ENCODE assay signal across 28 cellular contexts in the genomic region with DNA sequence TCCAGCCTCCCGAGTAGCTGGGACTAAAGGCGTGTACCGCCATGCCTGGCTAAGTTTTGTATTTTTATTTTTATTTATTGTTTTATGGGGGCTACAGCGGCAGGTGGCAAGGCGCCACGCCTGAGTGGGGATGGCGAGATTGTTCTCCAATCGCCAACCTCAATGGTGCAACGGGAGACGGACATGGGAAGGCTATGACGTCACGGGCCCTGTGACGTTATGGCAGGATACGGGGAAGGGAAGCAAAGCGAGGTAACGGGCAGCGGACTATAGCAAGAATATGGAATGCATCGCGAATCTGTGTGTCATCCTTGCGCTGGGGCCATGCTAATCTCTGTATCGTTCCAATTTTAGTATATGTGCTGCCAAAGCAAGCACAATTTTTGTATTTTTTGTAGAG.
"Had no signal": no experiment of that assay in that cellular context is flagged by ENCODE, and none has a peak within 500 bp of the region (broad histone marks: within the 10 kb centered on the region; RNA-seq: fewer than 3 reads in every experiment).

No MANE protein-coding gene starts in this region.

- ATAC-seq: foreskin keratinocyte; gastroesophageal sphincter; heart left ventricle; left cardiac atrium; left lung; mucosa of descending colon; stimulated activated effector memory CD8-positive, alpha-beta T cell treated with anti-CD3 and anti-CD28 coated beads, Interleukin-12 subunit alpha, Interleukin-12 subunit beta, amount 100 ng/mL, for 72 hours; upper lobe of right lung had no signal

- DNase-seq: dermis blood vessel endothelial cell; effector memory CD4-positive, alpha-beta T cell; foreskin keratinocyte; heart left ventricle; kidney; left cardiac atrium; mesenchymal stem cell; mucosa of descending colon; naive B cell; nucleus accumbens; sigmoid colon; stimulated activated CD4-positive, alpha-beta T cell treated with anti-CD3 and anti-CD28 coated beads, Interleukin-2, amount 100 ng/mL, for 24 hours; stimulated activated CD4-positive, alpha-beta T cell treated with anti-CD3 and anti-CD28 coated beads, Interleukin-4, amount 100 ng/mL, for 24 hours; stimulated activated naive CD4-positive, alpha-beta T cell treated with Interleukin-2 at 50 U/mL for 16 hours; stomach; transverse colon; upper lobe of right lung had no signal

- FAIRE-seq: colon, endothelial cell of umbilical vein, kidney had no signal

- H3K4me1 ChIP-seq: esophagus muscularis mucosa, foreskin keratinocyte, heart left ventricle, left lung, prostate gland, right atrium auricular region, sigmoid colon, stomach, transverse colon, upper lobe of right lung, vagina had no signal

- H3K4me2 ChIP-seq: hepatocyte, neural progenitor cell had no signal

- H3K27me3 ChIP-seq: foreskin keratinocyte, hepatocyte, neural progenitor cell, right atrium auricular region, sigmoid colon, vagina had no signal

- H3K79me2 ChIP-seq: hepatocyte had no signal

- H3K9ac ChIP-seq: neural progenitor cell had no signal

- H3K36me3 ChIP-seq: esophagus muscularis mucosa, gastroesophageal sphincter, heart left ventricle, left lung, neural progenitor cell, prostate gland, right atrium auricular region, sigmoid colon, stomach, transverse colon, upper lobe of right lung, vagina had no signal

- H3K9me3 ChIP-seq: esophagus muscularis mucosa, gastroesophageal sphincter, heart left ventricle, left lung, mucosa of descending colon, prostate gland, right atrium auricular region, sigmoid colon, stomach, transverse colon, upper lobe of right lung, vagina had no signal

- H2AFZ ChIP-seq: hepatocyte, neural progenitor cell had no signal

- H3K4me3 ChIP-seq: esophagus muscularis mucosa, gastroesophageal sphincter, heart left ventricle, hepatocyte, left lung, mucosa of descending colon, neural progenitor cell, prostate gland, right atrium auricular region, sigmoid colon, stomach, transverse colon, upper lobe of right lung, vagina had no signal

- H3K27ac ChIP-seq: esophagus muscularis mucosa, foreskin keratinocyte, gastroesophageal sphincter, heart left ventricle, hepatocyte, left lung, neural progenitor cell, prostate gland, right atrium auricular region, sigmoid colon, stomach, transverse colon, upper lobe of right lung, vagina had no signal
